1 cellular context compared by ENCODE assay signal in the genomic region with DNA sequence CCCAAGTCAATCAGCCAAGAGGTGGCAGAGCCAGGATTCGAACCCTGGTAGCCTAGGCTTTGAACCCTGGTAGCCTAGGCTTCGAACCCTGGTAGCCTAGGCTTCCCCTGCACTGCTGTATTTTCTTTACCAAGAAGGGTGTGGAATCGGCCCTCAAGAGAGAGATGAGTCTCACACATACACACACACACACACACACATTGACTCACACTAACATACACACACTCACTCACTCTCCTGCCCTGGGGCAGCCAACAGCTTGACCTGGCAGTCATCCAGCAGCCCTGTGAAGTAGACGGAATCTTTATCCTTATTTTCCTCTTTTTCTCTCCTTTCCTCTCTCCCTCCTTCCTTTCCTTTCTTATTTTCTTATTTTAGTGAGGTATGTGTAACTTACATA.
TF ChIP-seq lines count a peak whose summit lies in the region.

No MANE protein-coding gene starts in this region.

TF ChIP-seq in HEK293T, 16 proteins besides CTCF, POLR2A, EP300 and RAD21 (continued from another document):
- TF ChIP-seq BHLHE40 (IDR thresholded peaks at IDR 0.05; ENCODE audit: borderline replicate concordance) (no peak), SUZ12 (IDR thresholded peaks at IDR 0.05) (no peak), FOXK2 (IDR thresholded peaks at IDR 0.05) (no peak), HDGF (IDR thresholded peaks at IDR 0.05; ENCODE audit: borderline replicate concordance) (no peak), FOXA1 (IDR thresholded peaks at IDR 0.05) (no peak), L3MBTL2 (conservative IDR thresholded peaks at IDR 0.05) (no peak), LEF1 (IDR thresholded peaks at IDR 0.05; ENCODE audit: borderline replicate concordance) (no peak), SP1 (IDR thresholded peaks at IDR 0.05) (no peak), FOXM1 (IDR thresholded peaks at IDR 0.05; ENCODE audit: borderline replicate concordance) (no peak), CTBP1 (IDR thresholded peaks at IDR 0.05; ENCODE audit: borderline replicate concordance) (no peak), ELF4 (IDR thresholded peaks at IDR 0.05) (no peak), TARDBP (IDR thresholded peaks at IDR 0.05) (no peak)
